Comparison of ENCODE assay signal across 9 cellular contexts in genomic region chr6:144314003-144314485, GRCh38. TPM values are rescaled to one million over a fixed set of nuclear protein-coding genes. Genes with fewer than 3 reads are reported as not detected.
DNase-seq lines count a peak whose midpoint lies in the region; ATAC-seq and TF ChIP-seq lines count a peak whose summit lies in the region.
"Had no signal": no experiment of that assay in that cellular context is flagged by ENCODE, and none has a peak within 500 bp of the region (broad histone marks: within the 10 kb centered on the region; RNA-seq: fewer than 3 reads in every experiment).

No MANE protein-coding gene starts in this region.

- H3K9me3 Mint-ChIP-seq in activated T-helper 17 cell treated with anti-CD3 and anti-CD28 coated beads, Interleukin-2, amount 50 U/mL, for 72 hours = no peaks in the 10 kb centered on the region

- TF ChIP-seq EP300 in ovary (IDR thresholded peaks at IDR 0.05) = no peak

- H3K36me3 Mint-ChIP-seq in activated T-helper 17 cell treated with anti-CD3 and anti-CD28 coated beads, Interleukin-2, amount 50 U/mL, for 72 hours (ENCODE audit: low read depth) = no peaks in the 10 kb centered on the region

- no peak for TF ChIP-seq POLR2A in ovary (IDR thresholded peaks at IDR 0.05)

- H3K27me3 ChIP-seq in ascending aorta (no peaks in the 10 kb centered on the region), ovary (no peaks in the 10 kb centered on the region)

- ATAC-seq in activated T-helper 17 cell treated with anti-CD3 and anti-CD28 coated beads, Interleukin-2, amount 50 U/mL, for 72 hours (replicated peaks) = no peak
- no peak for ATAC-seq in HG03469 (IDR thresholded peaks at IDR 0.05; ENCODE audit: unreplicated experiment)

- peaks cover 2% of the 10 kb centered on the region for H3K27me3 Mint-ChIP-seq in activated T-helper 17 cell treated with anti-CD3 and anti-CD28 coated beads, Interleukin-2, amount 50 U/mL, for 72 hours

- no peaks in the 10 kb centered on the region for H3K9me3 ChIP-seq in ascending aorta
- no peaks in the 10 kb centered on the region for H3K9me3 ChIP-seq in ovary

- no peak overlapping the region for H3K4me3 Mint-ChIP-seq in activated T-helper 17 cell treated with anti-CD3 and anti-CD28 coated beads, Interleukin-2, amount 50 U/mL, for 72 hours

- no peak overlapping the region for H3K27ac Mint-ChIP-seq in activated T-helper 17 cell treated with anti-CD3 and anti-CD28 coated beads, Interleukin-2, amount 50 U/mL, for 72 hours

- H3K27ac ChIP-seq in ascending aorta (peak overlapping the region; percentile 30 to 50), ovary (peak overlapping the region; percentile 55 to 81)

- 27 to 33% (median 31%) methylated on average over 5 of the region's 5 CpGs for WGBS in ovary, 3 donors

- no peak overlapping the region for H3K4me3 ChIP-seq in ascending aorta
- H3K4me3 ChIP-seq in ovary = no peak overlapping the region

- H3K4me1 ChIP-seq in ascending aorta = peaks cover 12 to 31% of the 10 kb centered on the region in 2 donors
- peaks cover 25% of the 10 kb centered on the region for H3K4me1 ChIP-seq in ovary (ENCODE audit: insufficient read depth)

- intact Hi-C loops in ascending aorta (cut with DNase I) = no loop called here
- intact Hi-C loops in ovary (cut with DNase I) = no loop called here

- DNase-seq in AG08396 (ENCODE audit: low spot score) (peak; percentile 20), ascending aorta (ENCODE audit: low spot score in 2 of 2) (peak in 1 of 2 donors; percentile 73), glomerular visceral epithelial cell (ENCODE audit: extremely low spot score) (peak; percentile 45), ovary (peak; percentile 59 to 72 (median 69))
- DNase-seq in effector CD8-positive, alpha-beta T cell (lab: John Stamatoyannopoulos, UW) = no peak
- DNase-seq in activated T-cell treated with anti-CD3 and anti-CD28 coated beads, Interleukin-2, amount 50 U/mL, for 1 hour = no peak
- DNase-seq: cerebellar nuclear complex had no signal

- H3K36me3 ChIP-seq in ascending aorta = peaks cover 0 to 12% of the 10 kb centered on the region in 2 donors
- no peaks in the 10 kb centered on the region for H3K36me3 ChIP-seq in ovary

- peaks cover 6% of the 10 kb centered on the region for H3K4me1 Mint-ChIP-seq in activated T-helper 17 cell treated with anti-CD3 and anti-CD28 coated beads, Interleukin-2, amount 50 U/mL, for 72 hours

- TF ChIP-seq CTCF in ascending aorta (IDR thresholded peaks at IDR 0.05) = no peak
- no peak for TF ChIP-seq CTCF in ovary (IDR thresholded peaks at IDR 0.05)

RNA-seq across cellular contexts. Expression of gene UTRN, which starts 28.9 kb away (rescaled TPM):
- 69.9 TPM for total RNA-seq in ascending aorta
- total RNA-seq in ovary = 100 to 1,000 TPM; 105 to 155 (median 132) TPM
- polyA plus RNA-seq in ovary = 10 to 100 TPM; 27.6 to 63.0 TPM
- total RNA-seq in activated T-helper 17 cell treated with anti-CD3 and anti-CD28 coated beads, Interleukin-2, amount 50 U/mL, for 72 hours = 10 to 100 TPM; 51.2 to 55.1 TPM

Comparison
In these comparisons a context has a peak if more than half of its experiments do, and no peak if none do; other contexts are left out.
1. DNase-seq: peak in AG08396 (single experiment), glomerular visceral epithelial cell (single experiment) and ovary (5 of 5); none in effector CD8-positive, alpha-beta T cell (single experiment) and activated T-cell treated with anti-CD3 and anti-CD28 coated beads, Interleukin-2, amount 50 U/mL, for 1 hour (single experiment).